Comparison of ENCODE assay signal across 25 cellular contexts in genomic region chr5:147611483-147611882, GRCh38.
"Had no signal": no experiment of that assay in that cellular context is flagged by ENCODE, and none has a peak within 500 bp of the region (broad histone marks: within the 10 kb centered on the region; RNA-seq: fewer than 3 reads in every experiment).

No MANE protein-coding gene starts in this region.

- ATAC-seq: activated CD8-positive, alpha-beta memory T cell treated with anti-CD3 and anti-CD28 coated beads, Interleukin-2, amount 10 ng/mL, durations not matched to agents 7 days and 5 days; activated naive CD8-positive, alpha-beta T cell treated with anti-CD3 and anti-CD28 coated beads, Interleukin-2, amount 50 U/mL, for 24 hours; body of pancreas had no signal

- H3K27ac Mint-ChIP-seq: activated CD8-positive, alpha-beta memory T cell treated with anti-CD3 and anti-CD28 coated beads, Interleukin-2, amount 10 ng/mL, durations not matched to agents 7 days and 5 days; activated naive CD4-positive, alpha-beta T cell treated with anti-CD3 and anti-CD28 coated beads, Interleukin-2, amount 50 U/mL, for 24 hours; activated naive CD8-positive, alpha-beta T cell treated with anti-CD3 and anti-CD28 coated beads, Interleukin-2, amount 50 U/mL, for 24 hours; activated T-cell treated with anti-CD3 and anti-CD28 coated beads, Interleukin-2, amount 50 U/mL, for 24 hours; activated T-helper 1 cell treated with anti-CD3 and anti-CD28 coated beads, Interleukin-12 subunit alpha, Interleukin-12 subunit beta, Interleukin-2, Interleukin-4 antibody, amounts not matched to agents 30 ng/mL and 10 ng/mL and 1 ng/mL, durations not matched to agents 14 hours and 24 hours and 36 hours; T-helper 1 cell treated with Interleukin-12 subunit alpha and Interleukin-12 subunit beta and Interleukin-4 antibody, amounts not matched to agents 30 μg/mL and 1 μg/mL, for 36 hours had no signal

- H3K4me3 Mint-ChIP-seq: activated CD8-positive, alpha-beta memory T cell treated with anti-CD3 and anti-CD28 coated beads, Interleukin-2, amount 10 ng/mL, durations not matched to agents 7 days and 5 days; activated naive CD4-positive, alpha-beta T cell treated with anti-CD3 and anti-CD28 coated beads, Interleukin-2, amount 50 U/mL, for 24 hours; activated naive CD8-positive, alpha-beta T cell treated with anti-CD3 and anti-CD28 coated beads, Interleukin-2, amount 50 U/mL, for 24 hours; activated T-cell treated with anti-CD3 and anti-CD28 coated beads, Interleukin-2, amount 50 U/mL, for 24 hours; activated T-helper 1 cell treated with anti-CD3 and anti-CD28 coated beads, Interleukin-12 subunit alpha, Interleukin-12 subunit beta, Interleukin-2, Interleukin-4 antibody, amounts not matched to agents 30 ng/mL and 10 ng/mL and 1 ng/mL, durations not matched to agents 14 hours and 24 hours and 36 hours; T-helper 1 cell treated with Interleukin-12 subunit alpha and Interleukin-12 subunit beta and Interleukin-4 antibody, amounts not matched to agents 30 μg/mL and 1 μg/mL, for 36 hours had no signal

- H3K4me1 Mint-ChIP-seq: activated CD8-positive, alpha-beta memory T cell treated with anti-CD3 and anti-CD28 coated beads, Interleukin-2, amount 10 ng/mL, durations not matched to agents 7 days and 5 days; activated naive CD4-positive, alpha-beta T cell treated with anti-CD3 and anti-CD28 coated beads, Interleukin-2, amount 50 U/mL, for 24 hours; activated naive CD8-positive, alpha-beta T cell treated with anti-CD3 and anti-CD28 coated beads, Interleukin-2, amount 50 U/mL, for 24 hours had no signal

- H3K4me1 ChIP-seq: ascending aorta, body of pancreas had no signal

- H3K27me3 ChIP-seq: ascending aorta, body of pancreas had no signal

- H3K9me3 Mint-ChIP-seq: activated naive CD4-positive, alpha-beta T cell treated with anti-CD3 and anti-CD28 coated beads, Interleukin-2, amount 50 U/mL, for 24 hours; activated T-cell treated with anti-CD3 and anti-CD28 coated beads, Interleukin-2, amount 50 U/mL, for 24 hours; activated T-helper 1 cell treated with anti-CD3 and anti-CD28 coated beads, Interleukin-12 subunit alpha, Interleukin-12 subunit beta, Interleukin-2, Interleukin-4 antibody, amounts not matched to agents 30 ng/mL and 10 ng/mL and 1 ng/mL, durations not matched to agents 14 hours and 24 hours and 36 hours; T-helper 1 cell treated with Interleukin-12 subunit alpha and Interleukin-12 subunit beta and Interleukin-4 antibody, amounts not matched to agents 30 μg/mL and 1 μg/mL, for 36 hours had no signal

- H3K27me3 Mint-ChIP-seq: activated CD8-positive, alpha-beta memory T cell treated with anti-CD3 and anti-CD28 coated beads, Interleukin-2, amount 10 ng/mL, durations not matched to agents 7 days and 5 days; activated naive CD4-positive, alpha-beta T cell treated with anti-CD3 and anti-CD28 coated beads, Interleukin-2, amount 50 U/mL, for 24 hours; activated naive CD8-positive, alpha-beta T cell treated with anti-CD3 and anti-CD28 coated beads, Interleukin-2, amount 50 U/mL, for 24 hours; activated T-cell treated with anti-CD3 and anti-CD28 coated beads, Interleukin-2, amount 50 U/mL, for 24 hours had no signal

- FAIRE-seq: bronchial epithelial cell had no signal

- H3K36me3 ChIP-seq: ascending aorta, MG63 had no signal

- H3K4me3 ChIP-seq: ascending aorta, body of pancreas, MG63, PC-9 had no signal

- DNase-seq: activated CD4-positive, alpha-beta T cell treated with anti-CD3 and anti-CD28 coated beads for 48 hours; activated CD4-positive, alpha-beta T cell treated with anti-CD3 and anti-CD28 coated beads, Interleukin-2, amount 50 U/mL, for 4 hours; activated CD4-positive, CD25-positive, alpha-beta regulatory T cell treated with anti-CD3 and anti-CD28 coated beads, Interleukin-2, amount 50 U/mL, for 72 hours; activated CD8-positive, alpha-beta memory T cell treated with anti-CD3 and anti-CD28 coated beads, Interleukin-2, amount 10 ng/mL, durations not matched to agents 7 days and 5 days; activated effector memory CD4-positive, alpha-beta T cell treated with Interleukin-2 at 50 U/mL for 16 hours; activated naive CD4-positive, alpha-beta T cell; activated naive CD8-positive, alpha-beta T cell treated with anti-CD3 and anti-CD28 coated beads, Interleukin-2, amount 50 U/mL, for 24 hours; activated T-cell treated with anti-CD3 and anti-CD28 coated beads, Interleukin-2, amount 50 U/mL, for 24 hours; amniotic stem cell; body of pancreas; central memory CD4-positive, alpha-beta T cell; MG63; MV-4-11; NCI-H1092 treated with DMSO at 0.1 percent for 48 hours; NCI-H1417 treated with DMSO at 0.1 percent for 48 hours; NCI-H1694; NCI-H2029 treated with DMSO at 0.1 percent for 48 hours; NCI-H510A treated with DMSO at 0.1 percent for 48 hours; PC-9; SHP77 treated with DMSO at 0.1 percent for 48 hours had no signal

- H3K9me3 ChIP-seq: ascending aorta, body of pancreas, MG63 had no signal
